ENCODE assay signal across 1 cellular context in genomic region chr22:45268958-45269844, GRCh38.
A peak's percentile ranks its signal among the peaks of the same experiment; 100 is the strongest.
TF ChIP-seq lines count a peak whose summit lies in the region.

No MANE protein-coding gene starts in this region.

TF ChIP-seq in HepG2, 621 proteins besides CTCF, POLR2A, EP300 and RAD21 (continued from another document and continues in another):
- TF ChIP-seq, protein P1, sequence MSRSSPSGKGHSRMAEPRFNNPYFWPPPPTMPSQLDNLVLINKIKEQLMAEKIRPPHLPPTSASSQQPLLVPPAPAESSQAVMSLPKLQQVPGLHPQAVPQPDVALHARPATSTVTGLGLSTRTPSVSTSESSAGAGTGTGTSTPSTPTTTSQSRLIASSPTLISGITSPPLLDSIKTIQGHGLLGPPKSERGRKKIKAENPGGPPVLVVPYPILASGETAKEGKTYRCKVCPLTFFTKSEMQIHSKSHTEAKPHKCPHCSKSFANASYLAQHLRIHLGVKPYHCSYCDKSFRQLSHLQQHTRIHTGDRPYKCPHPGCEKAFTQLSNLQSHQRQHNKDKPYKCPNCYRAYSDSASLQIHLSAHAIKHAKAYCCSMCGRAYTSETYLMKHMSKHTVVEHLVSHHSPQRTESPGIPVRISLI (CRISPR knock-in tag; IDR thresholded peaks at IDR 0.05; ENCODE audit: borderline replicate concordance): no peak
- TF ChIP-seq ZMAT3 (CRISPR knock-in tag; conservative IDR thresholded peaks at IDR 0.05) (peak; percentile 73; the same call in 1 of the 2 replicates), ZNF34 (CRISPR knock-in tag; IDR thresholded peaks at IDR 0.05; ENCODE audit: borderline replicate concordance) (no peak), GPBP1L1 (CRISPR knock-in tag; IDR thresholded peaks at IDR 0.05) (no peak), ZNF354B (CRISPR knock-in tag; IDR thresholded peaks at IDR 0.05) (no peak), PCBP2 (optimal IDR thresholded peaks at IDR 0.05; ENCODE audit: low read depth, low read length, poor library complexity, severe bottlenecking) (no peak), ZSCAN9 (CRISPR knock-in tag; IDR thresholded peaks at IDR 0.05; ENCODE audit: borderline replicate concordance) (no peak), ZNF556 (CRISPR knock-in tag; IDR thresholded peaks at IDR 0.05; ENCODE audit: borderline replicate concordance) (no peak), ZNF441 (CRISPR knock-in tag; IDR thresholded peaks at IDR 0.05; ENCODE audit: borderline replicate concordance) (no peak; the same call in 1 of the 2 replicates), ZNF18 (CRISPR knock-in tag; IDR thresholded peaks at IDR 0.05; ENCODE audit: insufficient replicate concordance) (no peak), HHEX (CRISPR knock-in tag; IDR thresholded peaks at IDR 0.05) (no peak), ZNF264 (CRISPR knock-in tag; IDR thresholded peaks at IDR 0.05) (no peak), SNAPC2 (CRISPR knock-in tag; IDR thresholded peaks at IDR 0.05) (no peak), SUZ12 (IDR thresholded peaks at IDR 0.05; ENCODE audit: low read depth, low read length) (no peak), KLF11 (CRISPR knock-in tag; IDR thresholded peaks at IDR 0.05) (no peak), ZNF891 (CRISPR knock-in tag; IDR thresholded peaks at IDR 0.05) (no peak), SMAD3 (CRISPR knock-in tag; IDR thresholded peaks at IDR 0.05) (no peak), BCL3 (CRISPR knock-in tag; IDR thresholded peaks at IDR 0.05) (no peak), ZKSCAN5 (CRISPR knock-in tag; IDR thresholded peaks at IDR 0.05) (no peak), MEIS1 (CRISPR knock-in tag; IDR thresholded peaks at IDR 0.05; ENCODE audit: borderline replicate concordance) (no peak), ZNF605 (CRISPR knock-in tag; IDR thresholded peaks at IDR 0.05) (peak; percentile 87), AHR (CRISPR knock-in tag; IDR thresholded peaks at IDR 0.05) (no peak), SNAPC5 (CRISPR knock-in tag; IDR thresholded peaks at IDR 0.05; ENCODE audit: borderline replicate concordance) (no peak), SATB2 (CRISPR knock-in tag; IDR thresholded peaks at IDR 0.05) (no peak), SMARCE1 (IDR thresholded peaks at IDR 0.05; ENCODE audit: borderline replicate concordance) (no peak), ZNF547 (CRISPR knock-in tag; IDR thresholded peaks at IDR 0.05) (peak; percentile 49; the same call in 1 of the 2 replicates), SRSF4 (IDR thresholded peaks at IDR 0.05; ENCODE audit: low read depth, low read length, poor library complexity, severe bottlenecking) (no peak), TOE1 (CRISPR knock-in tag; IDR thresholded peaks at IDR 0.05) (no peak), ISL2 (CRISPR knock-in tag; IDR thresholded peaks at IDR 0.05) (no peak), TRAFD1 (CRISPR knock-in tag; IDR thresholded peaks at IDR 0.05; ENCODE audit: borderline replicate concordance) (no peak), AHDC1 (CRISPR knock-in tag; IDR thresholded peaks at IDR 0.05; ENCODE audit: borderline replicate concordance) (no peak), ARHGAP35 (CRISPR knock-in tag; IDR thresholded peaks at IDR 0.05; ENCODE audit: borderline replicate concordance) (no peak), BRD4 (CRISPR knock-in tag; IDR thresholded peaks at IDR 0.05) (no peak), GABPB1 (CRISPR knock-in tag; IDR thresholded peaks at IDR 0.05) (peak; percentile 60; the same call in 1 of the 2 replicates)
- TF ChIP-seq, protein P2, sequence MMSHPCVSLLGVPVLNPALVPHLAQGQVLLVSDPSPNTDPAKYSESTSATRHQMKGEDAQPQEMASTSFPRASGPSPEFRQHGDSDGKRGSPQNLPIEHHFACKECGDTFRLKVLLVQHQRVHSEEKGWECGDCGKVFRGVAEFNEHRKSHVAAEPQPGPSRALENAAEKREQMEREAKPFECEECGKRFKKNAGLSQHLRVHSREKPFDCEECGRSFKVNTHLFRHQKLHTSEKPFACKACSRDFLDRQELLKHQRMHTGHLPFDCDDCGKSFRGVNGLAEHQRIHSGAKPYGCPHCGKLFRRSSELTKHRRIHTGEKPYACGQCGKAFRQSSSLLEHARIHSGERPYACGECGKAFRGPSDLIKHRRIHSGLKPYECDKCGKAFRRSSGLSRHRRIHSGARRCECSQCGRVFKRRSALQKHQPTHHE (CRISPR knock-in tag; IDR thresholded peaks at IDR 0.05; ENCODE audit: borderline replicate concordance): no peak
- TF ChIP-seq, protein P3, sequence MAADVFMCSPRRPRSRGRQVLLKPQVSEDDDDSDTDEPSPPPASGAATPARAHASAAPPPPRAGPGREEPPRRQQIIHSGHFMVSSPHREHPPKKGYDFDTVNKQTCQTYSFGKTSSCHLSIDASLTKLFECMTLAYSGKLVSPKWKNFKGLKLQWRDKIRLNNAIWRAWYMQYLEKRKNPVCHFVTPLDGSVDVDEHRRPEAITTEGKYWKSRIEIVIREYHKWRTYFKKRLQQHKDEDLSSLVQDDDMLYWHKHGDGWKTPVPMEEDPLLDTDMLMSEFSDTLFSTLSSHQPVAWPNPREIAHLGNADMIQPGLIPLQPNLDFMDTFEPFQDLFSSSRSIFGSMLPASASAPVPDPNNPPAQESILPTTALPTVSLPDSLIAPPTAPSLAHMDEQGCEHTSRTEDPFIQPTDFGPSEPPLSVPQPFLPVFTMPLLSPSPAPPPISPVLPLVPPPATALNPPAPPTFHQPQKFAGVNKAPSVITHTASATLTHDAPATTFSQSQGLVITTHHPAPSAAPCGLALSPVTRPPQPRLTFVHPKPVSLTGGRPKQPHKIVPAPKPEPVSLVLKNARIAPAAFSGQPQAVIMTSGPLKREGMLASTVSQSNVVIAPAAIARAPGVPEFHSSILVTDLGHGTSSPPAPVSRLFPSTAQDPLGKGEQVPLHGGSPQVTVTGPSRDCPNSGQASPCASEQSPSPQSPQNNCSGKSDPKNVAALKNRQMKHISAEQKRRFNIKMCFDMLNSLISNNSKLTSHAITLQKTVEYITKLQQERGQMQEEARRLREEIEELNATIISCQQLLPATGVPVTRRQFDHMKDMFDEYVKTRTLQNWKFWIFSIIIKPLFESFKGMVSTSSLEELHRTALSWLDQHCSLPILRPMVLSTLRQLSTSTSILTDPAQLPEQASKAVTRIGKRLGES (CRISPR knock-in tag; IDR thresholded peaks at IDR 0.05; ENCODE audit: borderline replicate concordance): no peak
- TF ChIP-seq, protein P4, sequence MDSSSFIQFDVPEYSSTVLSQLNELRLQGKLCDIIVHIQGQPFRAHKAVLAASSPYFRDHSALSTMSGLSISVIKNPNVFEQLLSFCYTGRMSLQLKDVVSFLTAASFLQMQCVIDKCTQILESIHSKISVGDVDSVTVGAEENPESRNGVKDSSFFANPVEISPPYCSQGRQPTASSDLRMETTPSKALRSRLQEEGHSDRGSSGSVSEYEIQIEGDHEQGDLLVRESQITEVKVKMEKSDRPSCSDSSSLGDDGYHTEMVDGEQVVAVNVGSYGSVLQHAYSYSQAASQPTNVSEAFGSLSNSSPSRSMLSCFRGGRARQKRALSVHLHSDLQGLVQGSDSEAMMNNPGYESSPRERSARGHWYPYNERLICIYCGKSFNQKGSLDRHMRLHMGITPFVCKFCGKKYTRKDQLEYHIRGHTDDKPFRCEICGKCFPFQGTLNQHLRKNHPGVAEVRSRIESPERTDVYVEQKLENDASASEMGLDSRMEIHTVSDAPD (CRISPR knock-in tag; IDR thresholded peaks at IDR 0.05): no peak
- TF ChIP-seq, protein P5, sequence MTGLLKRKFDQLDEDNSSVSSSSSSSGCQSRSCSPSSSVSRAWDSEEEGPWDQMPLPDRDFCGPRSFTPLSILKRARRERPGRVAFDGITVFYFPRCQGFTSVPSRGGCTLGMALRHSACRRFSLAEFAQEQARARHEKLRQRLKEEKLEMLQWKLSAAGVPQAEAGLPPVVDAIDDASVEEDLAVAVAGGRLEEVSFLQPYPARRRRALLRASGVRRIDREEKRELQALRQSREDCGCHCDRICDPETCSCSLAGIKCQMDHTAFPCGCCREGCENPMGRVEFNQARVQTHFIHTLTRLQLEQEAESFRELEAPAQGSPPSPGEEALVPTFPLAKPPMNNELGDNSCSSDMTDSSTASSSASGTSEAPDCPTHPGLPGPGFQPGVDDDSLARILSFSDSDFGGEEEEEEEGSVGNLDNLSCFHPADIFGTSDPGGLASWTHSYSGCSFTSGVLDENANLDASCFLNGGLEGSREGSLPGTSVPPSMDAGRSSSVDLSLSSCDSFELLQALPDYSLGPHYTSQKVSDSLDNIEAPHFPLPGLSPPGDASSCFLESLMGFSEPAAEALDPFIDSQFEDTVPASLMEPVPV (CRISPR knock-in tag; IDR thresholded peaks at IDR 0.05): 0 out of 2 replicates have a peak, but pooled peaks have one; percentile 29
